Comparison of ENCODE assay signal across 8 cellular contexts in genomic region chr11:63761870-63762661, GRCh38. TPM values are rescaled to one million over a fixed set of nuclear protein-coding genes. Genes with fewer than 3 reads are reported as not detected.
A peak's percentile ranks its signal among the peaks of the same experiment; 100 is the strongest.
DNase-seq lines count a peak whose midpoint lies in the region; ATAC-seq and TF ChIP-seq lines count a peak whose summit lies in the region.

No MANE protein-coding gene starts in this region.

- intact Hi-C loops in left ventricle myocardium superior (cut with micrococcal nuclease): no loop called here
- intact Hi-C loops in posterior cingulate gyrus (cut with DNase I): loop anchor here (5.0 kb wide), 1 partner anchor 80 kb away; the partner anchor contains the start of gene RTN3

- H3K4me3 ChIP-seq in WERI-Rb-1 (ENCODE audit: low read depth, low read length): peak overlapping the region; percentile 40

- no peaks in the 10 kb centered on the region for H3K27me3 ChIP-seq in WERI-Rb-1 (ENCODE audit: insufficient read depth, low read depth, severe bottlenecking)

- H3K27ac ChIP-seq in WERI-Rb-1: peak overlapping the region; percentile 77

- no peak for TF ChIP-seq CTCF in WERI-Rb-1 (IDR thresholded peaks at IDR 0.05; ENCODE audit: low read depth, low read length)

- ATAC-seq in left ventricle myocardium superior (no peak), HG03439 (IDR thresholded peaks at IDR 0.05; ENCODE audit: unreplicated experiment) (no peak), GM21825 (IDR thresholded peaks at IDR 0.05; ENCODE audit: unreplicated experiment) (no peak)

- H3K9me3 ChIP-seq in WERI-Rb-1 (ENCODE audit: severe bottlenecking): no peaks in the 10 kb centered on the region

- peaks cover 57% of the 10 kb centered on the region for H3K36me3 ChIP-seq in WERI-Rb-1

- DNase-seq in ELF-1 (ENCODE audit: low read depth, low spot score) (peak; percentile 87), WERI-Rb-1 (peak; percentile 88), left ventricle myocardium superior (peak; percentile 45), posterior cingulate gyrus (peak in 7 of 10 donors; percentile 30 to 89 (median 46)), COLO668 (lab: John Stamatoyannopoulos, UW; ENCODE audit: unreplicated experiment) (no peak)
- no peak for DNase-seq in stimulated activated naive CD4-positive, alpha-beta T cell (lab: John Stamatoyannopoulos, UW)

RNA-seq across cellular contexts. Expression of gene ZFTA, which starts 6.5 kb away (rescaled TPM):
- total RNA-seq in left ventricle myocardium superior: 16.4 TPM

RNA-seq across cellular contexts. Expression of gene SPINDOC, which starts 51.2 kb away (rescaled TPM):
- 13.1 TPM for total RNA-seq in left ventricle myocardium superior

Comparison
In these comparisons a context has a peak if more than half of its experiments do, and no peak if none do; other contexts are left out.
1. DNase-seq: peak in ELF-1 (single experiment), WERI-Rb-1 (single experiment), left ventricle myocardium superior (single experiment) and posterior cingulate gyrus (7 of 10); none in stimulated activated naive CD4-positive, alpha-beta T cell (0 of 6) and COLO668 (single experiment).